9 cellular contexts compared by ENCODE assay signal in the genomic region with DNA sequence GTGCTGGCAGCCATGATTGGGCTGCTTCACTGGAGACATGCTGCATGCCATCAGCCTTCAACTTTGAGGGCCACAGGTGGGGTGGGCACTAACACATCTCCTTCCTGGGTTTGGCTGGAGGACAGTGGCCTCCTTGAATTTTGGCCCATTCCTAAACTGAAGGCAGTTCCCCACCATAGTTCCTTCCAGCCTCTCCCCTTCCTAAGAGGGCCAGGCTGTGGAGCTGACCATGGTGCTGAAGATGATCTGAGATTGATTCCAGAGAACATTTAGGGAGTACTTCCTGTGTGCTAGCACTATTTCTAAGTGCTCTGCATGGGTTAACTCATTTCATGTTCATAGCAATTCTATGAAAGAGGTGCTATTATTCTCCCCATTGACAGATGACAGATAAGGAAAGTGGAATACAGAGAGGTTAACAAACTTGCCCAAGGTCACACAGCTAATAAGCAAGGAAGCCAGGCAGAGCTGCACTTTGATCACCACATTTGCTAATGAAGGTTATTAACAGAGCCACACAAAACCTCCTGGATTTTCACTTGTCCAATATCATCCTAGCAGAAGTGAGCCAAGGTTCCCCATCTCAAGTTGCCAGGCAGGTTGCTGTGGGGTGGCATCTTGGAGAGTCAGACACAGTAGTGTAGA.
DNase-seq lines count a peak whose midpoint lies in the region; ATAC-seq and TF ChIP-seq lines count a peak whose summit lies in the region.
"Had no signal": no experiment of that assay in that cellular context is flagged by ENCODE, and none has a peak within 500 bp of the region (broad histone marks: within the 10 kb centered on the region; RNA-seq: fewer than 3 reads in every experiment).

No MANE protein-coding gene starts in this region.

- DNase-seq in COLO829 (ENCODE audit: low spot score), result peak; percentile 9
- peak; percentile 34 for DNase-seq in HT1080 (ENCODE audit: low read depth)
- peak; percentile 52 for DNase-seq in activated CD8-positive, alpha-beta T cell treated with anti-CD3 and anti-CD28 coated beads for 36 hours
- DNase-seq in iPS-NIHi11 (ENCODE audit: low spot score), result peak; percentile 72
- no peak for DNase-seq in T-helper 9 cell
- DNase-seq in activated CD4-positive, CD25-positive, alpha-beta regulatory T cell treated with anti-CD3 and anti-CD28 coated beads, Interleukin-2, amount 50 U/mL, for 72 hours, result no peak
- DNase-seq: left cardiac atrium had no signal

- H3K36me3 Mint-ChIP-seq in activated CD8-positive, alpha-beta T cell treated with anti-CD3 and anti-CD28 coated beads for 36 hours (ENCODE audit: low read depth), result no peaks in the 10 kb centered on the region

- no peaks in the 10 kb centered on the region for H3K9me3 Mint-ChIP-seq in activated CD8-positive, alpha-beta T cell treated with anti-CD3 and anti-CD28 coated beads for 36 hours

- POLR2A ChIA-PET in activated CD8-positive, alpha-beta T cell treated with anti-CD3 and anti-CD28 coated beads for 36 hours (lab: Charles Lee), result no interaction called here

- TF ChIP-seq CTCF in activated CD8-positive, alpha-beta T cell treated with anti-CD3 and anti-CD28 coated beads for 36 hours (IDR thresholded peaks at IDR 0.05), result no peak

- CTCF ChIA-PET in activated CD8-positive, alpha-beta T cell treated with anti-CD3 and anti-CD28 coated beads for 36 hours (lab: Charles Lee), result no interaction called here

- no peak overlapping the region for H3K27ac Mint-ChIP-seq in activated CD8-positive, alpha-beta T cell treated with anti-CD3 and anti-CD28 coated beads for 36 hours

- H3K27me3 Mint-ChIP-seq in activated CD8-positive, alpha-beta T cell treated with anti-CD3 and anti-CD28 coated beads for 36 hours, result no peaks in the 10 kb centered on the region

- no peak for ATAC-seq in activated CD8-positive, alpha-beta T cell treated with anti-CD3 and anti-CD28 coated beads for 36 hours
- ATAC-seq in HG02588 (IDR thresholded peaks at IDR 0.05; ENCODE audit: unreplicated experiment) (no peak), HG02610 (IDR thresholded peaks at IDR 0.05; ENCODE audit: unreplicated experiment) (no peak)
- ATAC-seq: left cardiac atrium had no signal

- no peaks in the 10 kb centered on the region for H3K4me1 Mint-ChIP-seq in activated CD8-positive, alpha-beta T cell treated with anti-CD3 and anti-CD28 coated beads for 36 hours (ENCODE audit: low read depth)

- H3K4me3 Mint-ChIP-seq in activated CD8-positive, alpha-beta T cell treated with anti-CD3 and anti-CD28 coated beads for 36 hours, result no peak overlapping the region

- intact Hi-C loops in activated CD8-positive, alpha-beta T cell treated with anti-CD3 and anti-CD28 coated beads for 36 hours (cut with micrococcal nuclease), result no loop called here

Comparison
In these comparisons a context has a peak if more than half of its experiments do, and no peak if none do; other contexts are left out.
1. DNase-seq: peak in COLO829 (single experiment), HT1080 (single experiment), activated CD8-positive, alpha-beta T cell treated with anti-CD3 and anti-CD28 coated beads for 36 hours (single experiment) and iPS-NIHi11 (single experiment); none in T-helper 9 cell (single experiment) and activated CD4-positive, CD25-positive, alpha-beta regulatory T cell treated with anti-CD3 and anti-CD28 coated beads, Interleukin-2, amount 50 U/mL, for 72 hours (single experiment).